Comparison of ENCODE assay signal across 8 cellular contexts in genomic region chr12:4027412-4027811, GRCh38.
DNase-seq lines count a peak whose midpoint lies in the region; ATAC-seq lines count a peak whose summit lies in the region.

No MANE protein-coding gene starts in this region.

- peaks cover 2% of the 10 kb centered on the region for H3K36me3 Mint-ChIP-seq in activated naive CD8-positive, alpha-beta T cell treated with anti-CD3 and anti-CD28 coated beads, Interleukin-2, amount 10 ng/mL, durations not matched to agents 7 days and 5 days

- peaks cover 7% of the 10 kb centered on the region for H3K27me3 Mint-ChIP-seq in activated naive CD8-positive, alpha-beta T cell treated with anti-CD3 and anti-CD28 coated beads, Interleukin-2, amount 10 ng/mL, durations not matched to agents 7 days and 5 days

- in situ Hi-C loops in ACHN (cut with HindIII; ENCODE audit: low pct_ligation_motif_present, low pct_unique_long_range_greater_than_20kb, low sequenced_read_pairs) = no loop called here

- H3K27ac ChIP-seq in substantia nigra (ENCODE audit: low read depth, low read length, poor library complexity, severe bottlenecking) = no peak overlapping the region

- H3K27ac Mint-ChIP-seq in activated naive CD8-positive, alpha-beta T cell treated with anti-CD3 and anti-CD28 coated beads, Interleukin-2, amount 10 ng/mL, durations not matched to agents 7 days and 5 days = peak overlapping the region; percentile 5

- peak; percentile 60 for ATAC-seq in activated naive CD8-positive, alpha-beta T cell treated with anti-CD3 and anti-CD28 coated beads, Interleukin-2, amount 10 ng/mL, durations not matched to agents 7 days and 5 days (ENCODE audit: low read depth)
- ATAC-seq in HG02623 (IDR thresholded peaks at IDR 0.05; ENCODE audit: unreplicated experiment) (no peak), GM18519 (IDR thresholded peaks at IDR 0.05; ENCODE audit: low FRiP score, unreplicated experiment) (no peak)

- H3K9me3 Mint-ChIP-seq in activated naive CD8-positive, alpha-beta T cell treated with anti-CD3 and anti-CD28 coated beads, Interleukin-2, amount 10 ng/mL, durations not matched to agents 7 days and 5 days = no peaks in the 10 kb centered on the region

- peak overlapping the region; percentile 43 for H3K4me3 Mint-ChIP-seq in activated naive CD8-positive, alpha-beta T cell treated with anti-CD3 and anti-CD28 coated beads, Interleukin-2, amount 10 ng/mL, durations not matched to agents 7 days and 5 days

- peak; percentile 26 for DNase-seq in ACHN
- peak; percentile 75 for DNase-seq in activated CD4-positive, alpha-beta T cell treated with anti-CD3 and anti-CD28 coated beads for 1 hour
- DNase-seq in activated naive CD8-positive, alpha-beta T cell treated with anti-CD3 and anti-CD28 coated beads, Interleukin-2, amount 10 ng/mL, durations not matched to agents 7 days and 5 days = peak; percentile 60
- peak; percentile 30 to 42 for DNase-seq in stimulated activated CD4-positive, alpha-beta T cell treated with anti-CD3 and anti-CD28 coated beads, Interleukin-15, amount 100 ng/mL, for 1 hour (ENCODE audit: low read depth in 1 of 2, low spot score in 1 of 2)
- DNase-seq in substantia nigra (lab: John Stamatoyannopoulos, UW) = no peak
- DNase-seq in AML-193 (lab: John Stamatoyannopoulos, UW) = no peak

- peaks cover 29% of the 10 kb centered on the region for H3K4me1 Mint-ChIP-seq in activated naive CD8-positive, alpha-beta T cell treated with anti-CD3 and anti-CD28 coated beads, Interleukin-2, amount 10 ng/mL, durations not matched to agents 7 days and 5 days

- POLR2A ChIA-PET in activated naive CD8-positive, alpha-beta T cell treated with anti-CD3 and anti-CD28 coated beads, Interleukin-2, amount 10 ng/mL, durations not matched to agents 7 days and 5 days (lab: Charles Lee) = no interaction called here

Comparison
In these comparisons a context has a peak if more than half of its experiments do, and no peak if none do; other contexts are left out.
1. DNase-seq: peak in ACHN (single experiment), activated CD4-positive, alpha-beta T cell treated with anti-CD3 and anti-CD28 coated beads for 1 hour (single experiment), activated naive CD8-positive, alpha-beta T cell treated with anti-CD3 and anti-CD28 coated beads, Interleukin-2, amount 10 ng/mL, durations not matched to agents 7 days and 5 days (single experiment) and stimulated activated CD4-positive, alpha-beta T cell treated with anti-CD3 and anti-CD28 coated beads, Interleukin-15, amount 100 ng/mL, for 1 hour (2 of 2); none in substantia nigra (0 of 49) and AML-193 (0 of 2).